14 cellular contexts compared by ENCODE assay signal in the genomic region with DNA sequence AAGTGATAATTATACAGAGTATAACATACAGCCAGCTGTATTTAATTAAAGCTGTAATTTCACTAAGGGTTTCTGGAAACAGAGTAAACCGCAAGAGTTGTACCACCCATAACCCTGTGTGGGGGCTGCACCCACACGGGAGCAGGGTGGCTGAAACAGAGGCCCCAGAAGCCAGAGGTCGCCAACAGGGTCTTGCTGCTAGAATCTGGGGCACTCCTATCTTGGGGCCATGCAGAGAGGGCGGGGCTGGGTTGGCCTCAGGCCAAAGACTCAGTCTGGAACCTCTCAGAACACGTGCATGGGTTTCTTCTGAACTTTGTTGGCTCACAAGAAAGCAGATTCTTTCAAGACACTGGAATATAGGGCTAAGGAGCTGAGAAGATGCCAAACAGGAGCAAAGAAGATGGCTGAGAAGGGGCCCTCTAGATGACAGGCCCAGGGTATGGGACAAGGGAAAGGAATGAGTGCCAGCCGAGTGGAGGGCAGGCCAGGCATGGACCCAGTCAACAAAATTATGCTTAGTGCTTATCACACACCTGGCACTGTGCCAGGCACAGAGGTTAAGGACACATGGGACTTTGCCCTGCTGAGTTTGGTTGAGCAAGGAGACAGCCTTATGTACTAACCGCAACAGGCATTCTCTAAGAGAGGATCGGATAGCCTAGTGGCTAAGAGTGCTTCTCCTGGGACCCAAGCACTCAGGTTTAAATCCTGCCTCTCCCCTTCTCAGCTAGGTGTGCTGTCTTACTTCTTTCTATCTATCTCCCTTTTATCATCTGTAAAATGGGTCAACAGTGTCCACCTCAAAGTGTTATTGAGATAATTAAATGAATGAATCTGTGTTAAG.
DNase-seq lines count a peak whose midpoint lies in the region; ATAC-seq, FAIRE-seq and TF ChIP-seq lines count a peak whose summit lies in the region.
"Had no signal": no experiment of that assay in that cellular context is flagged by ENCODE, and none has a peak within 500 bp of the region (broad histone marks: within the 10 kb centered on the region; RNA-seq: fewer than 3 reads in every experiment).

No MANE protein-coding gene starts in this region.

- intact Hi-C loops in K562 (cut with micrococcal nuclease), result no loop called here

- H4K12ac ChIP-seq in trophoblast cell (ENCODE audit: low read depth, low read length), result no peak overlapping the region

- H3K4me1 ChIP-seq in K562 (replicated peaks in 1 of 2; ENCODE audit: control insufficient read depth in 2 of 2, insufficient read depth in 2 of 2, low read length in 2 of 2) (peaks cover 0 to 9% of the 10 kb centered on the region in 2 experiments; a peak in 1 of 5 replicates), mesenchymal stem cell (ENCODE audit: control insufficient read depth, insufficient read depth, low read depth, low read length) (no peaks in the 10 kb centered on the region), HAP-1 (no peaks in the 10 kb centered on the region), trophoblast cell (ENCODE audit: control insufficient read depth in 1 of 2, insufficient read depth in 2 of 2, low read length in 2 of 2) (no peaks in the 10 kb centered on the region)

- TF ChIP-seq RAD21 in K562 (CRISPR knock-in tag; conservative IDR thresholded peaks at IDR 0.05 in 1 of 2, IDR thresholded peaks at IDR 0.05 in 1 of 2), result no peak

- peaks cover 38 to 79% of the 10 kb centered on the region in 2 experiments for H3K27me3 ChIP-seq in K562 (ENCODE audit: control insufficient read depth in 2 of 2, insufficient read depth in 2 of 2, low read length in 2 of 2)
- H3K27me3 ChIP-seq in mesenchymal stem cell (ENCODE audit: control insufficient read depth in 1 of 2, insufficient read depth in 1 of 2, low read length in 2 of 2), result peaks cover 51 to 55% of the 10 kb centered on the region in 2 experiments
- no peaks in the 10 kb centered on the region for H3K27me3 ChIP-seq in HAP-1 (ENCODE audit: low read depth)
- no peaks in the 10 kb centered on the region for H3K27me3 ChIP-seq in trophoblast cell (ENCODE audit: insufficient read depth, low read length)
- H3K27me3 ChIP-seq: upper lobe of left lung had no signal

- H3K79me2 ChIP-seq in K562 (ENCODE audit: control insufficient read depth, insufficient read depth, low read length), result no peaks in the 10 kb centered on the region
- no peaks in the 10 kb centered on the region for H3K79me2 ChIP-seq in trophoblast cell (ENCODE audit: control insufficient read depth, insufficient read depth, low read length, poor library complexity)

- no peak overlapping the region for H3K4me2 ChIP-seq in K562 (ENCODE audit: insufficient read depth, low read length)
- H3K4me2 ChIP-seq in mesenchymal stem cell (ENCODE audit: low read length, poor library complexity, severe bottlenecking), result no peak overlapping the region
- no peak overlapping the region for H3K4me2 ChIP-seq in trophoblast cell (ENCODE audit: low read length)

- H3K4me3 ChIP-seq in AG10803 (ENCODE audit: low read length) (no peak overlapping the region), K562 (no peak overlapping the region), mesenchymal stem cell (ENCODE audit: insufficient read depth in 1 of 2, low read depth in 1 of 2, low read length in 2 of 2) (no peak overlapping the region), HAP-1 (no peak overlapping the region), trophoblast cell (ENCODE audit: low read depth, low read length) (no peak overlapping the region)
- H3K4me3 ChIP-seq: upper lobe of left lung had no signal

- no peak overlapping the region for H3K23ac ChIP-seq in mesenchymal stem cell (ENCODE audit: low read length in 2 of 2)
- no peak overlapping the region for H3K23ac ChIP-seq in trophoblast cell (ENCODE audit: low read length)

- H2BK12ac ChIP-seq in mesenchymal stem cell (ENCODE audit: low read length in 2 of 2) (no peak overlapping the region), trophoblast cell (ENCODE audit: low read length) (no peak overlapping the region)

- H2AK5ac ChIP-seq in mesenchymal stem cell (ENCODE audit: low read length, severe bottlenecking) (no peak overlapping the region), trophoblast cell (ENCODE audit: low read length) (no peak overlapping the region)

- H3K79me1 ChIP-seq in mesenchymal stem cell (replicated peaks; ENCODE audit: low read length, poor library complexity, severe bottlenecking) (no peaks in the 10 kb centered on the region), trophoblast cell (ENCODE audit: low read length) (no peaks in the 10 kb centered on the region)

- no peak for TF ChIP-seq EP300 in K562 (IDR thresholded peaks at IDR 0.05; ENCODE audit: low read length)

- H3K4ac ChIP-seq in mesenchymal stem cell (ENCODE audit: low read depth in 1 of 2, low read length in 2 of 2), result no peak overlapping the region
- no peak overlapping the region for H3K4ac ChIP-seq in trophoblast cell (ENCODE audit: low read depth, low read length)

- in situ Hi-C loops in K562 (cut with MboI) (no loop called here), HAP-1 (cut with MboI; ENCODE audit: low sequenced_read_pairs) (no loop called here)

- CTCF ChIA-PET in K562 (lab: Yijun Ruan, JAX; ENCODE audit: low intra/inter-chr PET ratio), result interaction anchor here (0.6 kb wide), 1 partner anchor 276 kb away, joined by 3 read pairs; no protein-coding TSS in a partner anchor

- H4K91ac ChIP-seq in mesenchymal stem cell (ENCODE audit: low read length), result peak overlapping the region; percentile 21
- H4K91ac ChIP-seq in trophoblast cell (ENCODE audit: low read depth, low read length), result no peak overlapping the region

- TF ChIP-seq CTCF in AG10803 (conservative IDR thresholded peaks at IDR 0.05; ENCODE audit: low read length), result no peak
- no peak for TF ChIP-seq CTCF in K562 (IDR thresholded peaks at IDR 0.05 in 2 of 3, conservative IDR thresholded peaks at IDR 0.05 in 1 of 3; ENCODE audit: insufficient read depth in 2 of 3, low read depth in 1 of 3, low read length in 3 of 3)

- BruUV-seq in K562 (replicated peaks; lab: Mats Ljungman, UMichigan), result no TSS peak

- no peaks in the 10 kb centered on the region for H3K36me3 ChIP-seq in K562 (ENCODE audit: control insufficient read depth, insufficient read depth, low read length)
- no peaks in the 10 kb centered on the region for H3K36me3 ChIP-seq in mesenchymal stem cell (ENCODE audit: control insufficient read depth in 1 of 2, insufficient read depth in 2 of 2, low read depth in 1 of 2, low read length in 2 of 2)
- no peaks in the 10 kb centered on the region for H3K36me3 ChIP-seq in HAP-1 (replicated peaks)
- H3K36me3 ChIP-seq in trophoblast cell (ENCODE audit: control insufficient read depth in 1 of 2, insufficient read depth in 2 of 2, low read length in 2 of 2), result no peaks in the 10 kb centered on the region
- H3K36me3 ChIP-seq: upper lobe of left lung had no signal

- 8% methylated on average over 8 of the region's 8 CpGs for WGBS in K562 (ENCODE audit: insufficient coverage, low coverage, missing lambda C conversion rate)
- 74% methylated on average over 8 of the region's 8 CpGs for WGBS in mesenchymal stem cell
- no CpG with 5 or more reads among the region's 8 CpGs for WGBS in trophoblast cell (ENCODE audit: extremely low coverage, insufficient coverage, insufficient read length)

- H2AFZ ChIP-seq in K562 (ENCODE audit: low read depth, low read length) (no peak overlapping the region), mesenchymal stem cell (ENCODE audit: low read depth, low read length) (no peak overlapping the region), trophoblast cell (ENCODE audit: insufficient read depth, low read length, poor library complexity) (no peak overlapping the region)

- H2BK15ac ChIP-seq in mesenchymal stem cell (ENCODE audit: low read depth, poor library complexity, severe bottlenecking), result no peak overlapping the region

- ATAC-seq in K562 (peak; percentile 39; the same call in 1 of the 3 replicates), GM21447 (IDR thresholded peaks at IDR 0.05; ENCODE audit: unreplicated experiment) (no peak), HG02678 (IDR thresholded peaks at IDR 0.05; ENCODE audit: unreplicated experiment) (no peak)
- ATAC-seq: naive thymus-derived CD8-positive, alpha-beta T cell had no signal

- TF ChIP-seq POLR2A in K562 (conservative IDR thresholded peaks at IDR 0.05), result no peak

- no peak overlapping the region for H2BK5ac ChIP-seq in mesenchymal stem cell (ENCODE audit: low read depth, low read length, poor library complexity, severe bottlenecking)
- no peak overlapping the region for H2BK5ac ChIP-seq in trophoblast cell (ENCODE audit: low read depth, low read length, poor library complexity)

- H3K14ac ChIP-seq in mesenchymal stem cell (ENCODE audit: low read length in 2 of 2), result no peak overlapping the region
- H3K14ac ChIP-seq in trophoblast cell (ENCODE audit: low read length), result no peak overlapping the region

- no peaks in the 10 kb centered on the region for H3K9me1 ChIP-seq in K562 (ENCODE audit: control insufficient read depth, insufficient read depth, low read length)

- no peak overlapping the region for H2BK120ac ChIP-seq in mesenchymal stem cell (ENCODE audit: low read depth, low read length)
- H2BK120ac ChIP-seq in trophoblast cell (ENCODE audit: insufficient read depth, low read length, poor library complexity), result no peak overlapping the region

- FAIRE-seq in K562 (lab: Jason Lieb, UNC), result peak; percentile 66
- FAIRE-seq: GM18507 had no signal

- H3K9ac ChIP-seq in K562 (ENCODE audit: insufficient read depth in 1 of 2, low read depth in 2 of 2, low read length in 2 of 2) (no peak overlapping the region; a peak in 1 of 4 replicates), mesenchymal stem cell (ENCODE audit: low read length) (no peak overlapping the region), trophoblast cell (ENCODE audit: low read length) (no peak overlapping the region)

- peak; percentile 60 for DNase-seq in AG10803 (ENCODE audit: low read depth)
- peak in 64 of 76 experiments; percentile 10 to 69 (median 48) for DNase-seq in HUDEP-2 (lab: John Stamatoyannopoulos, UW; ENCODE audit: unreplicated experiment in 76 of 76)
- DNase-seq in K562 (ENCODE audit: extremely low read depth in 1 of 4, low spot score in 3 of 4), result peak in 3 of 4 experiments; percentile 53 to 63 (median 54)
- no peak for DNase-seq in mesenchymal stem cell
- no peak for DNase-seq in HAP-1 (ENCODE audit: low spot score in 2 of 2)
- DNase-seq in trophoblast cell, result no peak
- DNase-seq: activated CD8-positive, alpha-beta memory T cell treated with anti-CD3 and anti-CD28 coated beads, Interleukin-2, amount 50 U/mL, for 4 hours; GOT3; naive thymus-derived CD8-positive, alpha-beta T cell; NCI-H446 treated with DMSO at 0.1 percent for 48 hours had no signal

- POLR2A ChIA-PET in K562 (lab: Yijun Ruan, JAX), result no interaction called here

- no peak overlapping the region for H3K18ac ChIP-seq in mesenchymal stem cell (ENCODE audit: low read depth in 1 of 2, low read length in 2 of 2)
- no peak overlapping the region for H3K18ac ChIP-seq in trophoblast cell (ENCODE audit: low read length)

- H4K8ac ChIP-seq in mesenchymal stem cell (ENCODE audit: low read length) (no peak overlapping the region), trophoblast cell (ENCODE audit: low read depth, low read length) (no peak overlapping the region)

- H4K20me1 ChIP-seq in K562 (replicated peaks; ENCODE audit: control insufficient read depth, insufficient read depth, low read length), result peaks cover 37% of the 10 kb centered on the region; the same call in 1 of the 2 replicates

- H3K27ac ChIP-seq in K562 (ENCODE audit: extremely low read depth, low read depth, low read length), result no peak overlapping the region
- H3K27ac ChIP-seq in mesenchymal stem cell (ENCODE audit: low read length, poor library complexity, severe bottlenecking), result no peak overlapping the region
- no peak overlapping the region for H3K27ac ChIP-seq in trophoblast cell (ENCODE audit: low read depth, low read length)

- H3K9me3 ChIP-seq in K562 (replicated peaks; ENCODE audit: control insufficient read depth, insufficient read depth, low read depth, low read length) (no peaks in the 10 kb centered on the region), mesenchymal stem cell (ENCODE audit: control insufficient read depth, low read length) (no peaks in the 10 kb centered on the region), HAP-1 (no peaks in the 10 kb centered on the region), trophoblast cell (ENCODE audit: insufficient read depth, low read depth, low read length) (no peaks in the 10 kb centered on the region)
- H3K9me3 ChIP-seq: upper lobe of left lung had no signal

Comparison
In these comparisons a context has a peak if more than half of its experiments do, and no peak if none do; other contexts are left out.
1. DNase-seq: peak in AG10803 (single experiment), HUDEP-2 (64 of 76) and K562 (3 of 4); none in mesenchymal stem cell (single experiment), HAP-1 (0 of 2) and trophoblast cell (0 of 2).